9 cellular contexts compared by ENCODE assay signal in genomic region chr5:96629774-96630173, GRCh38. TPM values are rescaled to one million over a fixed set of nuclear protein-coding genes. Genes with fewer than 3 reads are reported as not detected.
DNase-seq lines count a peak whose midpoint lies in the region; ATAC-seq and TF ChIP-seq lines count a peak whose summit lies in the region.
"Had no signal": no experiment of that assay in that cellular context is flagged by ENCODE, and none has a peak within 500 bp of the region (broad histone marks: within the 10 kb centered on the region; RNA-seq: fewer than 3 reads in every experiment).

No MANE protein-coding gene starts in this region.

- H3K4me2 ChIP-seq in HCT116 (ENCODE audit: low read length), result peak overlapping the region; percentile 52

- H3K27me3 ChIP-seq in HCT116 (ENCODE audit: insufficient read depth, low read length), result no peaks in the 10 kb centered on the region

- no peaks in the 10 kb centered on the region for H3K4me1 Mint-ChIP-seq in endothelial cell (ENCODE audit: unreplicated experiment)

- TF ChIP-seq RAD21 in HCT116 (IDR thresholded peaks at IDR 0.05; ENCODE audit: low read depth), result peak; percentile 13; the same call in 1 of the 2 replicates

- no peak overlapping the region for H3K9ac ChIP-seq in HCT116 (ENCODE audit: low read length)

- H3K9me3 Mint-ChIP-seq in endothelial cell (ENCODE audit: unreplicated experiment), result no peaks in the 10 kb centered on the region

- RAD21 ChIA-PET in HCT116 (lab: Charles Lee; ENCODE audit: low non-redundant PET in 1 of 2, low total read pairs in 2 of 2, uncharacterized antibody in 2 of 2, unreplicated experiment in 2 of 2), result no interaction called here

- no peak for TF ChIP-seq POLR2A in HCT116 (IDR thresholded peaks at IDR 0.05; ENCODE audit: borderline replicate concordance, extremely low read depth, insufficient read depth, insufficient read length)

- H3K4me1 ChIP-seq in HCT116 (ENCODE audit: control insufficient read depth in 1 of 2, insufficient read depth in 2 of 2, low read length in 2 of 2), result peaks cover 7 to 12% of the 10 kb centered on the region in 2 experiments; a peak in 3 of 4 replicates

- H3K9me3 ChIP-seq in HCT116 (ENCODE audit: control insufficient read depth in 1 of 2, insufficient read depth in 1 of 2, low read depth in 1 of 2, low read length in 2 of 2), result no peaks in the 10 kb centered on the region

- no peak overlapping the region for H3K4me3 Mint-ChIP-seq in endothelial cell (ENCODE audit: unreplicated experiment)

- H3K27ac ChIP-seq in HCT116 (ENCODE audit: low read depth, low read length), result no peak overlapping the region
- H3K27ac ChIP-seq in epithelial cell of prostate, result peak overlapping the region; percentile 86

- H2AFZ ChIP-seq in HCT116 (ENCODE audit: low read depth, low read length, poor library complexity, severe bottlenecking), result peak overlapping the region; percentile 95

- POLR2A ChIA-PET in HCT116 (lab: Charles Lee), result interaction anchor here (1.4 kb wide), 1 partner anchor 33 kb away, joined by 6 read pairs; no protein-coding TSS in a partner anchor

- H3K4me3 ChIP-seq in HCT116 (replicated peaks in 1 of 2; ENCODE audit: low read depth in 1 of 2, low read length in 2 of 2) (peak overlapping the region in 1 of 2 experiments; percentile 12; a peak in 2 of 4 replicates), retinal pigment epithelial cell (ENCODE audit: low read length) (no peak overlapping the region)

- H3K36me3 ChIP-seq in HCT116 (ENCODE audit: control insufficient read depth in 1 of 2, insufficient read depth in 2 of 2, low read length in 2 of 2), result no peaks in the 10 kb centered on the region

- no peaks in the 10 kb centered on the region for H4K20me1 ChIP-seq in HCT116 (ENCODE audit: insufficient read depth)

- DNase-seq in HCT116 (ENCODE audit: low read depth, low spot score), result peak; percentile 22
- peak; percentile 37 for DNase-seq in NCI-H748 treated with DMSO at 0.1 percent for 48 hours (lab: John Stamatoyannopoulos, UW)
- DNase-seq in epithelial cell of prostate (ENCODE audit: low read depth, low spot score), result peak; percentile 99
- peak; percentile 90 for DNase-seq in retinal pigment epithelial cell (ENCODE audit: low read depth)
- DNase-seq in stimulated activated CD4-positive, alpha-beta T cell treated with anti-CD3 and anti-CD28 coated beads, Interleukin-4, amount 100 ng/mL, for 24 hours, result no peak
- no peak for DNase-seq in SKM-1 (lab: John Stamatoyannopoulos, UW; ENCODE audit: unreplicated experiment)
- no peak for DNase-seq in ecto neural progenitor cell (ENCODE audit: low spot score)
- DNase-seq in endothelial cell (ENCODE audit: low spot score), result no peak
- DNase-seq: activated effector memory CD4-positive, alpha-beta T cell treated with Interleukin-2 at 50 U/mL for 16 hours had no signal

- peaks cover 7% of the 10 kb centered on the region for H3K36me3 Mint-ChIP-seq in endothelial cell (ENCODE audit: low read depth, unreplicated experiment)

- BruUV-seq in HCT116 (replicated peaks; lab: Mats Ljungman, UMichigan), result no TSS peak

- CTCF ChIA-PET in HCT116 (lab: Charles Lee), result interaction anchor here (1.5 to 2.4 kb wide), 2 partner anchors 15 to 122 kb away, joined by 3 to 9 read pairs; no protein-coding TSS in a partner anchor

- TF ChIP-seq CTCF in HCT116 (IDR thresholded peaks at IDR 0.05 in 2 of 3, conservative IDR thresholded peaks at IDR 0.05 in 1 of 3; ENCODE audit: borderline replicate concordance in 1 of 3, insufficient read depth in 1 of 3, low read depth in 2 of 3, low read length in 2 of 3) (no peak), retinal pigment epithelial cell (conservative IDR thresholded peaks at IDR 0.05; ENCODE audit: low read depth, low read length) (no peak), endothelial cell (IDR thresholded peaks at IDR 0.05; ENCODE audit: unreplicated experiment) (no peak)

- H3K27me3 Mint-ChIP-seq in endothelial cell (ENCODE audit: unreplicated experiment), result peaks cover 1% of the 10 kb centered on the region

- no peak overlapping the region for H3K27ac Mint-ChIP-seq in endothelial cell (ENCODE audit: unreplicated experiment)

- no peaks in the 10 kb centered on the region for H3K9me2 ChIP-seq in HCT116 (ENCODE audit: insufficient read depth)

- intact Hi-C loops in HCT116 (cut with micrococcal nuclease), result no loop called here

- ATAC-seq in HCT116, result peak; percentile 93

- H3K79me2 ChIP-seq in HCT116 (ENCODE audit: insufficient read depth, low read length), result no peaks in the 10 kb centered on the region

TF ChIP-seq in HCT116, 20 proteins besides CTCF, POLR2A, EP300 and RAD21:
- TF ChIP-seq CBX3 (IDR thresholded peaks at IDR 0.05; ENCODE audit: low read depth) (peak; percentile 60), JUND (IDR thresholded peaks at IDR 0.05) (peak; percentile 58), SRF (IDR thresholded peaks at IDR 0.05; ENCODE audit: low read depth) (peak; percentile 57; the same call in 1 of the 2 replicates), ZNF274 (IDR thresholded peaks at IDR 0.05; ENCODE audit: low read depth, low read length) (no peak), ELF1 (IDR thresholded peaks at IDR 0.05; ENCODE audit: borderline replicate concordance, low read depth) (peak; percentile 29; the same call in 1 of the 2 replicates), ATF3 (IDR thresholded peaks at IDR 0.05) (no peak), SP1 (IDR thresholded peaks at IDR 0.05; ENCODE audit: low read depth) (peak; percentile 69), REST (IDR thresholded peaks at IDR 0.05; ENCODE audit: low read depth) (no peak), FOSL1 (IDR thresholded peaks at IDR 0.05; ENCODE audit: low read depth) (peak; percentile 69), CEBPB (IDR thresholded peaks at IDR 0.05; ENCODE audit: low read depth) (peak; percentile 57)

RNA-seq across cellular contexts. Expression of gene CAST, which starts 32.4 kb away (rescaled TPM):
- total RNA-seq in HCT116 (2021; ENCODE audit: unreplicated experiment) (142 TPM), endothelial cell (ENCODE audit: unreplicated experiment) (105 TPM)
- polyA plus RNA-seq in HCT116 (2012), result 65.3 and 82.7 TPM in 2 replicates

Comparison
In these comparisons a context has a peak if more than half of its experiments do, and no peak if none do; other contexts are left out.
1. DNase-seq: peak in HCT116 (single experiment), NCI-H748 treated with DMSO at 0.1 percent for 48 hours (single experiment), epithelial cell of prostate (single experiment) and retinal pigment epithelial cell (single experiment); none in stimulated activated CD4-positive, alpha-beta T cell treated with anti-CD3 and anti-CD28 coated beads, Interleukin-4, amount 100 ng/mL, for 24 hours (single experiment), SKM-1 (single experiment), ecto neural progenitor cell (single experiment) and endothelial cell (single experiment).